In genomic region chr12:51323317-51323960, GRCh38 we compare ENCODE assay signal across 9 cellular contexts. TPM values are rescaled to one million over a fixed set of nuclear protein-coding genes. Genes with fewer than 3 reads are reported as not detected.
DNase-seq lines count a peak whose midpoint lies in the region; ATAC-seq and TF ChIP-seq lines count a peak whose summit lies in the region.
"Had no signal": no experiment of that assay in that cellular context is flagged by ENCODE, and none has a peak within 500 bp of the region (broad histone marks: within the 10 kb centered on the region; RNA-seq: fewer than 3 reads in every experiment).

No MANE protein-coding gene starts in this region.

- H3K4ac ChIP-seq in trophoblast cell (ENCODE audit: low read depth, low read length), result peak overlapping the region; percentile 84

- H3K9ac ChIP-seq in trophoblast cell (ENCODE audit: low read length), result no peak overlapping the region

- H3K79me2 ChIP-seq in trophoblast cell (ENCODE audit: control insufficient read depth, insufficient read depth, low read length, poor library complexity), result no peaks in the 10 kb centered on the region

- H4K91ac ChIP-seq in trophoblast cell (ENCODE audit: low read depth, low read length), result peak overlapping the region; percentile 84

- H2AFZ ChIP-seq in trophoblast cell (ENCODE audit: insufficient read depth, low read length, poor library complexity), result no peak overlapping the region

- H3K4me3 ChIP-seq in trophoblast cell (ENCODE audit: low read depth, low read length), result no peak overlapping the region
- H3K4me3 ChIP-seq in aorta (ENCODE audit: low read length in 2 of 2), result no peak overlapping the region

- peak overlapping the region; percentile 83 for H2AK5ac ChIP-seq in trophoblast cell (ENCODE audit: low read length)

- H3K14ac ChIP-seq in trophoblast cell (ENCODE audit: low read length), result peak overlapping the region; percentile 81

- H3K79me1 ChIP-seq in trophoblast cell (ENCODE audit: low read length), result peaks cover 38% of the 10 kb centered on the region

- peak overlapping the region; percentile 56 for H2BK120ac ChIP-seq in trophoblast cell (ENCODE audit: insufficient read depth, low read length, poor library complexity)

- H3K18ac ChIP-seq in trophoblast cell (ENCODE audit: low read length), result peak overlapping the region; percentile 25

- peak overlapping the region; percentile 77 for H3K27ac ChIP-seq in trophoblast cell (ENCODE audit: low read depth, low read length)
- no peak overlapping the region for H3K27ac ChIP-seq in aorta (ENCODE audit: low read depth in 1 of 2, low read length in 2 of 2)

- H4K8ac ChIP-seq in trophoblast cell (ENCODE audit: low read depth, low read length), result peak overlapping the region; percentile 50

- peak; percentile 29 for TF ChIP-seq POLR2A in GM10847 (IDR thresholded peaks at IDR 0.05; ENCODE audit: extremely low read depth, insufficient read length)

- H3K4me2 ChIP-seq in trophoblast cell (ENCODE audit: low read length), result no peak overlapping the region

- peak; percentile 2 for ATAC-seq in HG03521 (IDR thresholded peaks at IDR 0.05; ENCODE audit: unreplicated experiment)
- ATAC-seq in aorta (ENCODE audit: low FRiP score), result no peak

- WGBS in trophoblast cell (ENCODE audit: extremely low coverage, insufficient coverage, insufficient read length), result no CpG with 5 or more reads among the region's 15 CpGs
- WGBS in aorta, 2 donors, result 90 to 91% methylated on average over 15 of the region's 15 CpGs

- peak overlapping the region; percentile 89 for H2BK12ac ChIP-seq in trophoblast cell (ENCODE audit: low read length)

- intact Hi-C loops in aorta (cut with DNase I), result no loop called here

- H3K9me3 ChIP-seq in trophoblast cell (ENCODE audit: insufficient read depth, low read depth, low read length) (no peaks in the 10 kb centered on the region), aorta (ENCODE audit: control insufficient read depth, low read length) (no peaks in the 10 kb centered on the region)

- H3K27me3 ChIP-seq in trophoblast cell (ENCODE audit: insufficient read depth, low read length), result no peaks in the 10 kb centered on the region
- H3K27me3 ChIP-seq in aorta (ENCODE audit: control insufficient read depth in 1 of 2, insufficient read depth in 2 of 2, low read length in 1 of 2), result no peaks in the 10 kb centered on the region

- H2BK5ac ChIP-seq in trophoblast cell (ENCODE audit: low read depth, low read length, poor library complexity), result peak overlapping the region; percentile 58

- DNase-seq in activated T-helper 1 cell treated with Interleukin-2 at 50 U/mL for 16 hours (ENCODE audit: low read depth) (peak; percentile 37), trophoblast cell (peak in 1 of 2 donors; percentile 12), pons (ENCODE audit: low spot score) (no peak), aorta (no peak), DMS79 treated with DMSO at 0.1 percent for 48 hours (lab: John Stamatoyannopoulos, UW) (no peak), SW480 (ENCODE audit: low spot score) (no peak)

- H4K12ac ChIP-seq in trophoblast cell (ENCODE audit: low read depth, low read length), result no peak overlapping the region

- H3K36me3 ChIP-seq in trophoblast cell (ENCODE audit: control insufficient read depth in 1 of 2, insufficient read depth in 2 of 2, low read length in 2 of 2) (no peaks in the 10 kb centered on the region), aorta (ENCODE audit: control insufficient read depth in 1 of 2, insufficient read depth in 2 of 2, low read length in 1 of 2) (no peaks in the 10 kb centered on the region)

- H3K4me1 ChIP-seq in trophoblast cell (ENCODE audit: control insufficient read depth in 1 of 2, insufficient read depth in 2 of 2, low read length in 2 of 2) (peaks cover 20 to 48% of the 10 kb centered on the region in 2 experiments), aorta (ENCODE audit: control insufficient read depth in 1 of 2, insufficient read depth in 2 of 2, low read length in 2 of 2) (no peaks in the 10 kb centered on the region)

- no peak overlapping the region for H3K23ac ChIP-seq in trophoblast cell (ENCODE audit: low read length)

RNA-seq across cellular contexts. Expression of gene BIN2, which starts 0.5 kb away (rescaled TPM):
- polyA plus RNA-seq in trophoblast cell (2013), result 1.5 and 1.6 TPM in 2 replicates
- total RNA-seq in aorta, result 10 to 100 TPM in 1 of 2 donors, 1 to 10 TPM in 1; 9.4 to 11.7 TPM
- 1 to 10 TPM; 1.4 to 4.6 TPM for polyA plus RNA-seq in aorta
- total RNA-seq: neural crest cell had no signal

RNA-seq across cellular contexts. Expression of gene CELA1, which starts 23.0 kb away (rescaled TPM):
- not detected in 2 replicates for polyA plus RNA-seq in trophoblast cell (2013)
- not detected for total RNA-seq in aorta
- polyA plus RNA-seq in aorta, result not detected
- total RNA-seq: neural crest cell had no signal

RNA-seq across cellular contexts. Expression of gene SMAGP, which starts 53.2 kb away (rescaled TPM):
- polyA plus RNA-seq in trophoblast cell (2013), result 119 and 122 TPM in 2 replicates
- total RNA-seq in aorta, result 1 to 10 TPM; 8.4 to 9.3 TPM
- polyA plus RNA-seq in aorta, result 1 to 10 TPM; 4.1 to 4.5 TPM
